In genomic region chr14:103103461-103104388, GRCh38 we compare ENCODE assay signal across 8 cellular contexts. TPM values are rescaled to one million over a fixed set of nuclear protein-coding genes. Genes with fewer than 3 reads are reported as not detected.
DNase-seq lines count a peak whose midpoint lies in the region; ATAC-seq and TF ChIP-seq lines count a peak whose summit lies in the region.

No MANE protein-coding gene starts in this region.

- no peak for ATAC-seq in DND-41 (ENCODE audit: insufficient read depth, low read depth)
- no peak for ATAC-seq in GM19035 (IDR thresholded peaks at IDR 0.05; ENCODE audit: unreplicated experiment)
- no peak for ATAC-seq in GM19397 (IDR thresholded peaks at IDR 0.05; ENCODE audit: unreplicated experiment)
- ATAC-seq in HG03432 (IDR thresholded peaks at IDR 0.05; ENCODE audit: unreplicated experiment) = no peak

- no peak for TF ChIP-seq CTCF in DND-41 (IDR thresholded peaks at IDR 0.05; ENCODE audit: borderline replicate concordance, extremely low read depth, low read length, poor library complexity, severe bottlenecking)
- TF ChIP-seq CTCF in ascending aorta (IDR thresholded peaks at IDR 0.05) = peak in 1 of 3 experiments; percentile 5
- TF ChIP-seq CTCF in uterus (IDR thresholded peaks at IDR 0.05) = no peak

- H3K36me3 ChIP-seq in DND-41 (ENCODE audit: insufficient read depth, low read length) = no peaks in the 10 kb centered on the region
- H3K36me3 ChIP-seq in ascending aorta = no peaks in the 10 kb centered on the region
- no peaks in the 10 kb centered on the region for H3K36me3 ChIP-seq in uterus

- intact Hi-C loops in ascending aorta (cut with DNase I) (loop anchor here (2.0 to 10.0 kb wide), 2 partner anchors 81 to 409 kb away; no protein-coding TSS in a partner anchor), uterus (cut with DNase I; ENCODE audit: low total_unique reads) (loop anchor here (2.0 to 10.0 kb wide), 2 partner anchors 81 to 189 kb away; no protein-coding TSS in a partner anchor)

- no peak for TF ChIP-seq POLR2A in uterus (IDR thresholded peaks at IDR 0.05)

- H3K4me1 ChIP-seq in DND-41 (ENCODE audit: insufficient read depth, low read length) (peaks cover 5% of the 10 kb centered on the region), ascending aorta (peaks cover 3 to 13% of the 10 kb centered on the region in 2 donors), uterus (peaks cover 0 to 3% of the 10 kb centered on the region in 2 donors)

- no peak overlapping the region for H3K4me3 ChIP-seq in DND-41 (ENCODE audit: low read depth in 1 of 2, low read length in 2 of 2)
- H3K4me3 ChIP-seq in ascending aorta = peak overlapping the region; percentile 36 to 47
- no peak overlapping the region for H3K4me3 ChIP-seq in uterus

- H3K9me3 ChIP-seq in DND-41 (ENCODE audit: insufficient read depth, low read length, severe bottlenecking) = no peaks in the 10 kb centered on the region
- H3K9me3 ChIP-seq in ascending aorta = no peaks in the 10 kb centered on the region
- H3K9me3 ChIP-seq in uterus = no peaks in the 10 kb centered on the region

- 0 out of 2 replicates have a peak, but pooled peaks cover 3% of the 10 kb centered on the region for H4K20me1 ChIP-seq in DND-41 (ENCODE audit: insufficient read depth, low read length)

- no peaks in the 10 kb centered on the region for H3K79me2 ChIP-seq in DND-41 (ENCODE audit: insufficient read depth, low read length)

- H3K27me3 ChIP-seq in DND-41 (ENCODE audit: insufficient read depth, low read length, poor library complexity) (no peaks in the 10 kb centered on the region), ascending aorta (peaks cover 28% of the 10 kb centered on the region), uterus (peaks cover 17 to 26% of the 10 kb centered on the region in 2 donors)

- no peak overlapping the region for H2AFZ ChIP-seq in DND-41 (ENCODE audit: low read depth, low read length)

- no peak overlapping the region for H3K9ac ChIP-seq in DND-41 (ENCODE audit: low read depth, low read length)

- no peak overlapping the region for H3K4me2 ChIP-seq in DND-41 (ENCODE audit: insufficient read depth, low read length)

- DNase-seq in DND-41 = peak; percentile 46
- DNase-seq in NCI-H1694 (lab: John Stamatoyannopoulos, UW) = peak; percentile 95
- DNase-seq in ascending aorta (ENCODE audit: low spot score in 2 of 2) = no peak
- peak; percentile 77 for DNase-seq in left kidney (ENCODE audit: low read depth, low spot score)
- no peak for DNase-seq in uterus

- no peak overlapping the region for H3K27ac ChIP-seq in DND-41 (ENCODE audit: low read length)
- no peak overlapping the region for H3K27ac ChIP-seq in ascending aorta
- H3K27ac ChIP-seq in uterus = no peak overlapping the region

RNA-seq across cellular contexts. Expression of gene EXOC3L4, which starts 9.2 kb away (rescaled TPM):
- not detected for total RNA-seq in ascending aorta
- 1 to 10 TPM in 1 of 4 donors, under 1 TPM in 2, not detected in 1; under 0.01 to 5.6 (median 0.41) TPM for total RNA-seq in uterus

RNA-seq across cellular contexts. Expression of gene TNFAIP2, which starts 19.5 kb away (rescaled TPM):
- 133 TPM for total RNA-seq in ascending aorta
- total RNA-seq in uterus = 10 to 100 TPM; 29.4 to 81.4 (median 60.6) TPM

RNA-seq across cellular contexts. Expression of gene LBHD2, which starts 19.7 kb away (rescaled TPM):
- total RNA-seq in ascending aorta (not detected), uterus (not detected)

RNA-seq across cellular contexts. Expression of gene CDC42BPB, which starts 46.4 kb away (rescaled TPM):
- total RNA-seq in ascending aorta (96.5 TPM), uterus (100 to 1,000 TPM in 2 of 4 donors, 10 to 100 TPM in 2; 80.6 to 157 (median 118) TPM)

Comparison
In these comparisons a context has a peak if more than half of its experiments do, and no peak if none do; other contexts are left out.
1. DNase-seq: peak in DND-41 (single experiment), NCI-H1694 (single experiment) and left kidney (single experiment); none in ascending aorta (0 of 2) and uterus (0 of 2).
2. H3K4me3 ChIP-seq: peak in ascending aorta (2 of 2); none in DND-41 (0 of 2) and uterus (0 of 2).